Comparison of ENCODE assay signal across 13 cellular contexts in the genomic region with DNA sequence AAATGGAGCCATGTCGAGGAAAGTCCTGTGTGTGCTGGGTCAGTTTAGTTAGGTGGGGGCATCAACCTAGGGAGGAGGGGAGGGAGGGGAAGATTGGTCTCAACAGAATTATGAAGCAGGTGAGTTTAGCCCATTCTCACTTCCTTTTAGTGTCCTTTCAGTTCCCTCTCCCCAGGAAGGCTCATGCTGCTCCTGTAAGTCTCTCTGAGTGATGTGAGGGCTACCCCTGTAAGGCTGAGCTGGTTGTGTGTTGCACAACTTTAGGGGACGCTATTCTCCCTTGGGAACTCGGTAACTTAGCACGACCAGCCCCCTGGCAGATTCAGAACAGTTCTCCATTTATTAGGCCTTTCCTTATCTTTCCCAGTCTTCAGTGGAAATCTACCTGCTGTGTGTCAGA. TPM values are rescaled to one million over a fixed set of nuclear protein-coding genes. Genes with fewer than 3 reads are reported as not detected.
DNase-seq lines count a peak whose midpoint lies in the region; ATAC-seq and TF ChIP-seq lines count a peak whose summit lies in the region.
"Had no signal": no experiment of that assay in that cellular context is flagged by ENCODE, and none has a peak within 500 bp of the region (broad histone marks: within the 10 kb centered on the region; RNA-seq: fewer than 3 reads in every experiment).

No MANE protein-coding gene starts in this region.

- intact Hi-C loops in mucosa of descending colon (cut with DNase I, micrococcal nuclease): no loop called here

- DNase-seq in mucosa of descending colon (no peak), medulla oblongata (ENCODE audit: extremely low spot score) (no peak), NCI-H226 (no peak), DMS 273 treated with DMSO at 0.1 percent for 48 hours (lab: John Stamatoyannopoulos, UW) (no peak), NCI-H1436 (lab: John Stamatoyannopoulos, UW) (no peak)
- DNase-seq: activated effector memory CD4-positive, alpha-beta T cell treated with Interleukin-2 at 50 U/mL for 16 hours; foreskin keratinocyte; NCI-H1092 had no signal

- no peaks in the 10 kb centered on the region for H3K4me1 ChIP-seq in mucosa of descending colon (ENCODE audit: low read depth)
- H3K4me1 ChIP-seq: foreskin keratinocyte, HAP-1 had no signal

- no peak overlapping the region for H3K4me3 ChIP-seq in mucosa of descending colon
- H3K4me3 ChIP-seq: HAP-1 had no signal

- peak; percentile 95 for ATAC-seq in GM18867 (IDR thresholded peaks at IDR 0.05; ENCODE audit: unreplicated experiment)
- ATAC-seq in GM21529 (IDR thresholded peaks at IDR 0.05; ENCODE audit: unreplicated experiment): peak; percentile 99
- peak; percentile 98 for ATAC-seq in HG03108 (IDR thresholded peaks at IDR 0.05; ENCODE audit: unreplicated experiment)
- ATAC-seq in mucosa of descending colon: peak; percentile 55
- ATAC-seq: foreskin keratinocyte had no signal

- no peaks in the 10 kb centered on the region for H3K9me3 ChIP-seq in mucosa of descending colon
- H3K9me3 ChIP-seq: HAP-1 had no signal

- TF ChIP-seq CTCF in mucosa of descending colon (IDR thresholded peaks at IDR 0.05): no peak

- no peaks in the 10 kb centered on the region for H3K36me3 ChIP-seq in mucosa of descending colon (ENCODE audit: low read depth)
- H3K36me3 ChIP-seq: HAP-1 had no signal

RNA-seq across cellular contexts. Expression of a gene that starts 21.2 kb away (rescaled TPM):
- total RNA-seq in mucosa of descending colon: under 1 TPM; 0.14 to 0.57 (median 0.24) TPM
- total RNA-seq: foreskin keratinocyte, pulmonary artery endothelial cell had no signal

RNA-seq across cellular contexts. Expression of a gene that starts 37.7 kb away (rescaled TPM):
- total RNA-seq in mucosa of descending colon: 10 to 100 TPM; 21.5 to 25.1 (median 24.3) TPM
